10 cellular contexts compared by ENCODE assay signal in the genomic region with DNA sequence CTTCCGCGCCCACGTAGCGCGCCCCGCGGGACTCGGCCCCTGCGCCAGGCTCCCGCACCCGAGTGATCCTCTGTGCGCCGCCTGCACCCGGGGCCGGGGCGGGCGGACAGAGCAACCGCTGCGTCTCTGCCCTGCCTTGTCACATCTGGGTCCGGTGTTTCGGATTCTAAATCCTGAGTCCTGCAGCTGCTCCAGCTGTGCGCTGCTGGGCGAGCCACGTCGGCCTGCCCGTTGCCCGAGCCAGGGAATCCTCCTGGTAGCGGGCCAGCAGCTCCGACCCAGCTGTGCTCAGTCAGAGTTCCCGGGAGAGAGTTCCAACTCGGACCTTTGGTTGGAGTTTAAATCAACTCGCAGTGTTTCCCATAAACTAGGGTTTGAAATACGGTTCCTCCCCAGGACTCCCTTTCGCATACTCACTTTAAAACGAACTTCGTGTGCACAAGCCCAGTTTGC. TPM values are rescaled to one million over a fixed set of nuclear protein-coding genes. Genes with fewer than 3 reads are reported as not detected.
DNase-seq lines count a peak whose midpoint lies in the region; ATAC-seq and TF ChIP-seq lines count a peak whose summit lies in the region.
"Had no signal": no experiment of that assay in that cellular context is flagged by ENCODE, and none has a peak within 500 bp of the region (broad histone marks: within the 10 kb centered on the region; RNA-seq: fewer than 3 reads in every experiment).

No MANE protein-coding gene starts in this region.

- no peaks in the 10 kb centered on the region for H3K9me3 Mint-ChIP-seq in activated naive CD4-positive, alpha-beta T cell treated with anti-CD3 and anti-CD28 coated beads, Interleukin-2, amount 10 ng/mL, durations not matched to agents 7 days and 5 days
- no peaks in the 10 kb centered on the region for H3K9me3 Mint-ChIP-seq in activated naive CD4-positive, alpha-beta T cell treated with anti-CD3 and anti-CD28 coated beads, Interleukin-2, amount 50 U/mL, for 72 hours

- H3K9me3 ChIP-seq in endocrine pancreas (ENCODE audit: control insufficient read depth, low read length) (no peaks in the 10 kb centered on the region), lower lobe of right lung (no peaks in the 10 kb centered on the region), upper lobe of right lung (no peaks in the 10 kb centered on the region)

- no peak for TF ChIP-seq CTCF in lower lobe of right lung (IDR thresholded peaks at IDR 0.05)
- no peak for TF ChIP-seq CTCF in upper lobe of right lung (IDR thresholded peaks at IDR 0.05)

- peaks cover 5% of the 10 kb centered on the region for H3K4me1 Mint-ChIP-seq in activated naive CD4-positive, alpha-beta T cell treated with anti-CD3 and anti-CD28 coated beads, Interleukin-2, amount 10 ng/mL, durations not matched to agents 7 days and 5 days

- peaks cover 5% of the 10 kb centered on the region for H3K27me3 ChIP-seq in endocrine pancreas (ENCODE audit: control insufficient read depth, insufficient read depth, low read length)
- H3K27me3 ChIP-seq in lower lobe of right lung (ENCODE audit: low read depth), result peaks cover 75% of the 10 kb centered on the region
- peaks cover 67% of the 10 kb centered on the region for H3K27me3 ChIP-seq in upper lobe of right lung

- intact Hi-C loops in lower lobe of right lung (cut with DNase I) (no loop called here), upper lobe of right lung (cut with DNase I) (no loop called here)

- no peaks in the 10 kb centered on the region for H3K36me3 ChIP-seq in endocrine pancreas (ENCODE audit: control insufficient read depth, insufficient read depth, low read length)
- H3K36me3 ChIP-seq in lower lobe of right lung, result no peaks in the 10 kb centered on the region
- H3K36me3 ChIP-seq in upper lobe of right lung, result no peaks in the 10 kb centered on the region

- peak overlapping the region; percentile 50 for H3K4me3 Mint-ChIP-seq in activated naive CD4-positive, alpha-beta T cell treated with anti-CD3 and anti-CD28 coated beads, Interleukin-2, amount 10 ng/mL, durations not matched to agents 7 days and 5 days

- CTCF ChIA-PET in activated naive CD4-positive, alpha-beta T cell treated with anti-CD3 and anti-CD28 coated beads, Interleukin-2, amount 10 ng/mL, durations not matched to agents 7 days and 5 days (lab: Charles Lee), result no interaction called here

- peaks cover 69% of the 10 kb centered on the region for H3K27me3 Mint-ChIP-seq in activated naive CD4-positive, alpha-beta T cell treated with anti-CD3 and anti-CD28 coated beads, Interleukin-2, amount 10 ng/mL, durations not matched to agents 7 days and 5 days

- no peak for ATAC-seq in activated naive CD4-positive, alpha-beta T cell treated with anti-CD3 and anti-CD28 coated beads, Interleukin-2, amount 50 U/mL, for 72 hours
- peak; percentile 23 to 37 for ATAC-seq in lower lobe of right lung
- peak; percentile 12 for ATAC-seq in upper lobe of right lung
- no peak for ATAC-seq in HG03565 (IDR thresholded peaks at IDR 0.05; ENCODE audit: unreplicated experiment)

- H3K4me3 ChIP-seq in endocrine pancreas (ENCODE audit: control insufficient read depth, insufficient read depth, low read length), result peak overlapping the region; percentile 35
- peak overlapping the region; percentile 54 for H3K4me3 ChIP-seq in lower lobe of right lung
- peak overlapping the region; percentile 50 for H3K4me3 ChIP-seq in upper lobe of right lung

- H3K4me1 ChIP-seq in endocrine pancreas (ENCODE audit: control insufficient read depth, insufficient read depth, low read length), result no peaks in the 10 kb centered on the region
- H3K4me1 ChIP-seq in lower lobe of right lung, result peaks cover 30% of the 10 kb centered on the region
- peaks cover 15% of the 10 kb centered on the region for H3K4me1 ChIP-seq in upper lobe of right lung

- no peak for DNase-seq in activated naive CD4-positive, alpha-beta T cell treated with anti-CD3 and anti-CD28 coated beads, Interleukin-2, amount 10 ng/mL, durations not matched to agents 7 days and 5 days
- DNase-seq in activated naive CD4-positive, alpha-beta T cell treated with anti-CD3 and anti-CD28 coated beads, Interleukin-2, amount 50 U/mL, for 72 hours (ENCODE audit: low spot score in 2 of 2), result no peak
- no peak for DNase-seq in lower lobe of right lung
- DNase-seq in upper lobe of right lung, result no peak
- no peak for DNase-seq in NCI-H82 (lab: John Stamatoyannopoulos, UW)
- no peak for DNase-seq in HT-29 (ENCODE audit: low spot score)
- DNase-seq: DMS79 had no signal

- no peaks in the 10 kb centered on the region for H3K36me3 Mint-ChIP-seq in activated naive CD4-positive, alpha-beta T cell treated with anti-CD3 and anti-CD28 coated beads, Interleukin-2, amount 10 ng/mL, durations not matched to agents 7 days and 5 days
- peaks cover 0 to 6% of the 10 kb centered on the region in 2 donors for H3K36me3 Mint-ChIP-seq in activated naive CD4-positive, alpha-beta T cell treated with anti-CD3 and anti-CD28 coated beads, Interleukin-2, amount 50 U/mL, for 72 hours

- no peak overlapping the region for H3K27ac Mint-ChIP-seq in activated naive CD4-positive, alpha-beta T cell treated with anti-CD3 and anti-CD28 coated beads, Interleukin-2, amount 10 ng/mL, durations not matched to agents 7 days and 5 days
- H3K27ac Mint-ChIP-seq in activated naive CD4-positive, alpha-beta T cell treated with anti-CD3 and anti-CD28 coated beads, Interleukin-2, amount 50 U/mL, for 72 hours, result no peak overlapping the region

- no peak overlapping the region for H3K27ac ChIP-seq in lower lobe of right lung
- H3K27ac ChIP-seq in upper lobe of right lung, result no peak overlapping the region
- H3K27ac ChIP-seq: HL-60 had no signal

- H3K9ac ChIP-seq in endocrine pancreas (ENCODE audit: control insufficient read depth, insufficient read depth, low read length), result peak overlapping the region; percentile 7

RNA-seq across cellular contexts. Expression of a gene that starts 0.3 kb away (rescaled TPM):
- not detected for total RNA-seq in activated naive CD4-positive, alpha-beta T cell treated with anti-CD3 and anti-CD28 coated beads, Interleukin-2, amount 50 U/mL, for 72 hours
- 2.7 TPM for total RNA-seq in lower lobe of right lung
- 6.0 TPM for total RNA-seq in upper lobe of right lung
- total RNA-seq in HT-29 (2014; rRNA removed; shearing (Covaris generic)), result 16.0 and 16.9 TPM in 2 replicates

Comparison
In these comparisons a context has a peak if more than half of its experiments do, and no peak if none do; other contexts are left out.
1. ATAC-seq: peak in lower lobe of right lung (2 of 2) and upper lobe of right lung (single experiment); none in activated naive CD4-positive, alpha-beta T cell treated with anti-CD3 and anti-CD28 coated beads, Interleukin-2, amount 50 U/mL, for 72 hours (0 of 2) and HG03565 (single experiment).
2. Peak in every context shown above with its lines, with median percentiles within 50 percentile points of each other: H3K4me3 ChIP-seq.